ENCODE assay signal across 8 cellular contexts in the genomic region with DNA sequence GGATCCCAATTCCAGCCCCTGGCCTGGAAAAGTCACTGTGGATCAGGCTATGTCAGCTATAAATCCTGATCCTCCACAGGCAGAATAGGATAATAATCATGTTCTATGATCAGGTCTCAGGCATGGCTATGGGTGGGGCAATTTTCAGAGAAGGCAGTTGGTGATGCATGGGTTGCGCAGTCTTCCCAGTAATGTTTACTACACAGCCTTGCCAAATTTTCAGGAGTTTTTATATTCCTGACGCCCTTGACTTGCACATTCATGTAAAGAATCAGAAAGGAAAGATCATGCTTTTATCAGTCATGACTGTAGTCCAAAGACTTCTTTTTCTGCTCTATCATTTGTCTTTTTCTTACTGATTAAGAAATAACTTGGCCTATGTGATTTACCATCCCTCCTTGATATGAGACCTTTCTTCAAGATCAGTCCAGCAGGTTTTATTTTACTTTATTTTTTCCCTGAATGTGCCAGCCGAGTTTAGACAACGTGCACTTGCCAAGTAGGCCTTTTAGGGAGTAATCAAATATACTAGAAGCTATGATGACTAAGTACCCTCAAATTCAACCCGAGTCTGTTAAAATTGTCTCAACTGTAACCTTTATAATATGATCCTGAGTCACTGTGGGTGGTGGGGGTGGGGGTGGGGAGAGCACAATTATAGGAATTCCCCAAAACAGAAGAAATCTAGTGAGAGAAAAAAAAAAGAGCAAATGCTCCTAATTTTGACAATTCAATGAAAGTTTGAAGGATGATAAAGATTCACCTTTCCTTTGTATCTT. TPM values are rescaled to one million over a fixed set of nuclear protein-coding genes. Genes with fewer than 3 reads are reported as not detected.
DNase-seq lines count a peak whose midpoint lies in the region; ATAC-seq and TF ChIP-seq lines count a peak whose summit lies in the region.

No MANE protein-coding gene starts in this region.

- no peak overlapping the region for H3K4me3 ChIP-seq in fibroblast of the aortic adventitia (ENCODE audit: low read depth, low read length)

- H3K9me3 Mint-ChIP-seq in HFFc6, result no peaks in the 10 kb centered on the region
- H3K9me3 Mint-ChIP-seq in stimulated activated naive B cell treated with anti-CD40 and anti-IgM and Interleukin-4, amounts not matched to agents 10 μg/mL and 1 μg/mL and 100 μg/mL, for 72 hours, result no peaks in the 10 kb centered on the region

- no peaks in the 10 kb centered on the region for H3K27me3 Mint-ChIP-seq in HFFc6 (ENCODE audit: insufficient read depth)
- H3K27me3 Mint-ChIP-seq in stimulated activated naive B cell treated with anti-CD40 and anti-IgM and Interleukin-4, amounts not matched to agents 10 μg/mL and 1 μg/mL and 100 μg/mL, for 72 hours, result no peaks in the 10 kb centered on the region

- peak; percentile 67 for DNase-seq in HFFc6
- peak; percentile 20 for DNase-seq in SIG-M5 (lab: John Stamatoyannopoulos, UW)
- DNase-seq in fibroblast of the aortic adventitia (ENCODE audit: low read depth), result peak; percentile 91
- no peak for DNase-seq in stimulated activated naive B cell treated with anti-CD40 and anti-IgM and Interleukin-4, amounts not matched to agents 10 μg/mL and 1 μg/mL and 100 μg/mL, for 72 hours
- DNase-seq in SHP77 (lab: John Stamatoyannopoulos, UW), result no peak

- H3K27ac Mint-ChIP-seq in HFFc6, result peak overlapping the region; percentile 63
- peak overlapping the region; percentile 48 for H3K27ac Mint-ChIP-seq in stimulated activated naive B cell treated with anti-CD40 and anti-IgM and Interleukin-4, amounts not matched to agents 10 μg/mL and 1 μg/mL and 100 μg/mL, for 72 hours

- no peak for TF ChIP-seq CTCF in HFFc6 (IDR thresholded peaks at IDR 0.05)
- no peak for TF ChIP-seq CTCF in fibroblast of the aortic adventitia (IDR thresholded peaks at IDR 0.05; ENCODE audit: insufficient read depth, low read length)

- H3K4me3 Mint-ChIP-seq in HFFc6, result peak overlapping the region; percentile 31
- no peak overlapping the region for H3K4me3 Mint-ChIP-seq in stimulated activated naive B cell treated with anti-CD40 and anti-IgM and Interleukin-4, amounts not matched to agents 10 μg/mL and 1 μg/mL and 100 μg/mL, for 72 hours

- peaks cover 50% of the 10 kb centered on the region for H3K4me1 Mint-ChIP-seq in HFFc6 (ENCODE audit: low read depth)
- H3K4me1 Mint-ChIP-seq in stimulated activated naive B cell treated with anti-CD40 and anti-IgM and Interleukin-4, amounts not matched to agents 10 μg/mL and 1 μg/mL and 100 μg/mL, for 72 hours, result peaks cover 7% of the 10 kb centered on the region in 2 donors

- peak; percentile 34 to 55 for ATAC-seq in stimulated activated naive B cell treated with anti-CD40 and anti-IgM and Interleukin-4, amounts not matched to agents 10 μg/mL and 1 μg/mL and 100 μg/mL, for 72 hours (replicated peaks)
- ATAC-seq in HG03045 (IDR thresholded peaks at IDR 0.05; ENCODE audit: unreplicated experiment) (no peak), GM19452 (IDR thresholded peaks at IDR 0.05; ENCODE audit: unreplicated experiment) (no peak), GM18873 (IDR thresholded peaks at IDR 0.05; ENCODE audit: low FRiP score, unreplicated experiment) (no peak)

- H3K36me3 Mint-ChIP-seq in HFFc6 (ENCODE audit: low read depth), result no peaks in the 10 kb centered on the region
- H3K36me3 Mint-ChIP-seq in stimulated activated naive B cell treated with anti-CD40 and anti-IgM and Interleukin-4, amounts not matched to agents 10 μg/mL and 1 μg/mL and 100 μg/mL, for 72 hours, result peaks cover 0 to 3% of the 10 kb centered on the region in 2 donors

RNA-seq across cellular contexts. Expression of gene ARL4A, which starts 31.9 kb away (rescaled TPM):
- 10 to 100 TPM; 12.5 to 15.5 (median 14.7) TPM for total RNA-seq in HFFc6 (2021; fragmentation: NEBNext Ultra II Directional; extraction: Animal tissue kit (Norgen Biotek cat#: 25700))
- total RNA-seq in fibroblast of the aortic adventitia (ENCODE audit: low replicate concordance), result 13.2 and 25.8 TPM in 2 replicates

Comparison
In these comparisons a context has a peak if more than half of its experiments do, and no peak if none do; other contexts are left out.
1. DNase-seq: peak in HFFc6 (single experiment), SIG-M5 (single experiment) and fibroblast of the aortic adventitia (single experiment); none in stimulated activated naive B cell treated with anti-CD40 and anti-IgM and Interleukin-4, amounts not matched to agents 10 μg/mL and 1 μg/mL and 100 μg/mL, for 72 hours (single experiment) and SHP77 (0 of 2).
2. ATAC-seq: peak in stimulated activated naive B cell treated with anti-CD40 and anti-IgM and Interleukin-4, amounts not matched to agents 10 μg/mL and 1 μg/mL and 100 μg/mL, for 72 hours (2 of 2); none in HG03045 (single experiment), GM19452 (single experiment) and GM18873 (single experiment).